ENCODE assay signal across 19 cellular contexts in the genomic region with DNA sequence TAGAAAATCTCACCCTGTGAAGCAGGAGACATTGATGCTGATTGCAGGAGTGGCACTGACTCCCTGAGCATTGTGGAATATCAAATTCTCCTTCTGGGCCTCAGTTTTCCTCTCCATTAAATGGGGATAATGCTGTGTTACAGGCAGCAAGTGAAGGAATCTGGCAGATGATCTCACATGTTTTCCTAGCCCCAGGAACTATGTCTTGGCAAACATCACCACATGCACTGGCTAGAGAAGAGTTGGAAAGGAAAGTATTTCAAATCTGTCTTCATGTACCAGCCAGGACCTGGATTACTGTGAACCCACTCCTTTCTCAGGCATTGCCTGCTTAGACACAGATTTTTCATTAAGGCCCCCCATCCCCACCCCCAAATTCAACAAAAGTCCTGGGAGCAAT. TPM values are rescaled to one million over a fixed set of nuclear protein-coding genes. Genes with fewer than 3 reads are reported as not detected.
"Had no signal": no experiment of that assay in that cellular context is flagged by ENCODE, and none has a peak within 500 bp of the region (broad histone marks: within the 10 kb centered on the region; RNA-seq: fewer than 3 reads in every experiment).

No MANE protein-coding gene starts in this region.

- H3K4me3 ChIP-seq: cardiac muscle cell, skin epidermis, tibial artery, uterus had no signal

- H3K4me3 Mint-ChIP-seq: activated naive CD4-positive, alpha-beta T cell treated with anti-CD3 and anti-CD28 coated beads for 36 hours; activated naive CD8-positive, alpha-beta T cell treated with anti-CD3 and anti-CD28 coated beads, Interleukin-2, amount 50 U/mL, for 24 hours; immature natural killer cell; nephron progenitor cell; stimulated activated naive B cell treated with anti-CD40 and anti-IgM and Interleukin-4, amounts not matched to agents 10 μg/mL and 1 μg/mL and 100 μg/mL, for 72 hours had no signal

- H3K36me3 ChIP-seq: cardiac muscle cell, tibial artery, uterus had no signal

- H3K9me3 ChIP-seq: tibial artery, uterus had no signal

- H3K27me3 ChIP-seq: tibial artery, uterus had no signal

- ATAC-seq: activated CD4-positive, CD25-positive, alpha-beta regulatory T cell treated with anti-CD3 and anti-CD28 coated beads, Interleukin-2, amount 50 U/mL, for 24 hours; activated naive CD8-positive, alpha-beta T cell treated with anti-CD3 and anti-CD28 coated beads, Interleukin-2, amount 50 U/mL, for 24 hours; stimulated activated naive B cell treated with anti-CD40 and anti-IgM and Interleukin-4, amounts not matched to agents 10 μg/mL and 1 μg/mL and 100 μg/mL, for 72 hours had no signal

- H3K27ac Mint-ChIP-seq: activated naive CD4-positive, alpha-beta T cell treated with anti-CD3 and anti-CD28 coated beads for 36 hours; activated naive CD8-positive, alpha-beta T cell treated with anti-CD3 and anti-CD28 coated beads, Interleukin-2, amount 50 U/mL, for 24 hours; activated T-helper 2 cell treated with anti-CD3 and anti-CD28 coated beads, Interferon-gamma antibody, Interleukin-2, Interleukin-4, amounts not matched to agents 10 μg/mL and 5 μg/mL and 100 μg/mL, durations not matched to agents 14 hours and 24 hours and 36 hours; immature natural killer cell; nephron progenitor cell; stimulated activated naive B cell treated with anti-CD40 and anti-IgM and Interleukin-4, amounts not matched to agents 10 μg/mL and 1 μg/mL and 100 μg/mL, for 72 hours had no signal

- H3K36me3 Mint-ChIP-seq: immature natural killer cell had no signal

- H3K9me3 Mint-ChIP-seq: activated naive CD4-positive, alpha-beta T cell treated with anti-CD3 and anti-CD28 coated beads for 36 hours; activated naive CD8-positive, alpha-beta T cell treated with anti-CD3 and anti-CD28 coated beads, Interleukin-2, amount 50 U/mL, for 24 hours; activated T-helper 2 cell treated with anti-CD3 and anti-CD28 coated beads, Interferon-gamma antibody, Interleukin-2, Interleukin-4, amounts not matched to agents 10 μg/mL and 5 μg/mL and 100 μg/mL, durations not matched to agents 14 hours and 24 hours and 36 hours; immature natural killer cell; nephron progenitor cell; stimulated activated naive B cell treated with anti-CD40 and anti-IgM and Interleukin-4, amounts not matched to agents 10 μg/mL and 1 μg/mL and 100 μg/mL, for 72 hours had no signal

- H3K4me1 Mint-ChIP-seq: immature natural killer cell had no signal

- H3K4me1 ChIP-seq: uterus had no signal

- DNase-seq: activated naive CD4-positive, alpha-beta T cell treated with anti-CD3 and anti-CD28 coated beads for 36 hours; activated naive CD8-positive, alpha-beta T cell treated with anti-CD3 and anti-CD28 coated beads, Interleukin-2, amount 50 U/mL, for 24 hours; aorta; immature natural killer cell; nephron progenitor cell; occipital lobe; right cardiac atrium; stimulated activated CD4-positive, alpha-beta T cell treated with anti-CD3 and anti-CD28 coated beads, Interleukin-15, amount 100 ng/mL, for 24 hours; stimulated activated CD4-positive, alpha-beta T cell treated with anti-CD3 and anti-CD28 coated beads, Interleukin-4, amount 100 ng/mL, for 1 hour; stimulated activated naive B cell treated with anti-CD40 and anti-IgM and Interleukin-4, amounts not matched to agents 10 μg/mL and 1 μg/mL and 100 μg/mL, for 72 hours; tibial artery; uterus had no signal

- H3K27ac ChIP-seq: cardiac muscle cell, skin epidermis, tibial artery, uterus had no signal

RNA-seq across cellular contexts. Expression of a gene that starts 13.6 kb away (rescaled TPM):
- total RNA-seq: activated naive CD4-positive, alpha-beta T cell treated with anti-CD3 and anti-CD28 coated beads for 36 hours; activated T-helper 2 cell treated with anti-CD3 and anti-CD28 coated beads, Interferon-gamma antibody, Interleukin-2, Interleukin-4, amounts not matched to agents 10 μg/mL and 5 μg/mL and 100 μg/mL, durations not matched to agents 14 hours and 24 hours and 36 hours; cardiac muscle cell; esophagus mucosa; lower leg skin had no signal
- polyA plus RNA-seq: cardiac muscle cell, immature natural killer cell had no signal

RNA-seq across cellular contexts. Expression of a gene that starts 20.1 kb away (rescaled TPM):
- total RNA-seq: activated naive CD4-positive, alpha-beta T cell treated with anti-CD3 and anti-CD28 coated beads for 36 hours; activated T-helper 2 cell treated with anti-CD3 and anti-CD28 coated beads, Interferon-gamma antibody, Interleukin-2, Interleukin-4, amounts not matched to agents 10 μg/mL and 5 μg/mL and 100 μg/mL, durations not matched to agents 14 hours and 24 hours and 36 hours; aorta; cardiac muscle cell; lower leg skin; occipital lobe; subcutaneous adipose tissue had no signal
- polyA plus RNA-seq: aorta, cardiac muscle cell, immature natural killer cell had no signal

RNA-seq across cellular contexts. Expression of a gene that starts 35.6 kb away (rescaled TPM):
- total RNA-seq: activated naive CD4-positive, alpha-beta T cell treated with anti-CD3 and anti-CD28 coated beads for 36 hours; activated T-helper 2 cell treated with anti-CD3 and anti-CD28 coated beads, Interferon-gamma antibody, Interleukin-2, Interleukin-4, amounts not matched to agents 10 μg/mL and 5 μg/mL and 100 μg/mL, durations not matched to agents 14 hours and 24 hours and 36 hours; aorta; cardiac muscle cell; esophagus mucosa; lower leg skin; occipital lobe; right cardiac atrium; uterus had no signal
- polyA plus RNA-seq: aorta, cardiac muscle cell, immature natural killer cell, right cardiac atrium had no signal

RNA-seq across cellular contexts. Expression of a gene that starts 50.5 kb away (rescaled TPM):
- total RNA-seq: activated naive CD4-positive, alpha-beta T cell treated with anti-CD3 and anti-CD28 coated beads for 36 hours; activated T-helper 2 cell treated with anti-CD3 and anti-CD28 coated beads, Interferon-gamma antibody, Interleukin-2, Interleukin-4, amounts not matched to agents 10 μg/mL and 5 μg/mL and 100 μg/mL, durations not matched to agents 14 hours and 24 hours and 36 hours had no signal

RNA-seq across cellular contexts. Expression of a gene that starts 50.7 kb away (rescaled TPM):
- total RNA-seq: activated naive CD4-positive, alpha-beta T cell treated with anti-CD3 and anti-CD28 coated beads for 36 hours; activated T-helper 2 cell treated with anti-CD3 and anti-CD28 coated beads, Interferon-gamma antibody, Interleukin-2, Interleukin-4, amounts not matched to agents 10 μg/mL and 5 μg/mL and 100 μg/mL, durations not matched to agents 14 hours and 24 hours and 36 hours; cardiac muscle cell; occipital lobe had no signal
- polyA plus RNA-seq: cardiac muscle cell, immature natural killer cell had no signal
